In the genomic region with DNA sequence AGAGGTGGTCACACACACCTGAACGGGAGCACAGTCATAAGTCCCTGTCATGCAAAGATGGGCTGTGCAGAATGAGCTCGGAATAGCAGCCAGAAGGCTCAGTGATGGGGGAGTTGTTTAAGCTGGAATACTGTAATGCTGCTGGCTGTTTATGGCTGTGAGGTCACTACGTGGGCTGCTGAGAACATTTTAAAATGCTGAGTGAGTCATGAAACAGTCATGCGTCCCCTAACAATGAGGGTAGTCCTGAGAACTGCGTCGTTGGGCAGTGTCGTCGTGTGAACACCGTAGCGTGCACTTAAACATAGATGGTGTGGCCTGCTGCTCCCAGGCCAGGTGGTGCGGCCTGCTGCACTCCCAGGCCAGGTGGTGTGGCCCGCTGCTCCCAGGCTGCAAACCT, we compare ENCODE assay signal across 13 cellular contexts. TPM values are rescaled to one million over a fixed set of nuclear protein-coding genes. Genes with fewer than 3 reads are reported as not detected.
DNase-seq lines count a peak whose midpoint lies in the region; ATAC-seq and TF ChIP-seq lines count a peak whose summit lies in the region.
"Had no signal": no experiment of that assay in that cellular context is flagged by ENCODE, and none has a peak within 500 bp of the region (broad histone marks: within the 10 kb centered on the region; RNA-seq: fewer than 3 reads in every experiment).

No MANE protein-coding gene starts in this region.

- H3K27me3 ChIP-seq in HCT116 (ENCODE audit: insufficient read depth, low read length), result no peaks in the 10 kb centered on the region
- H3K27me3 ChIP-seq: neutrophil had no signal

- H3K27me3 Mint-ChIP-seq in activated naive CD4-positive, alpha-beta T cell treated with anti-CD3 and anti-CD28 coated beads for 36 hours (ENCODE audit: low read depth), result no peaks in the 10 kb centered on the region
- H3K27me3 Mint-ChIP-seq: activated CD4-positive, alpha-beta T cell treated with anti-CD3 and anti-CD28 coated beads, Interleukin-2, amount 10 ng/mL, durations not matched to agents 24 days and 14 days; activated naive CD4-positive, alpha-beta T cell treated with anti-CD3 and anti-CD28 coated beads, Interleukin-2, amount 10 ng/mL, durations not matched to agents 7 days and 5 days had no signal

- intact Hi-C loops in HCT116 (cut with micrococcal nuclease), result no loop called here
- intact Hi-C loops in activated naive CD4-positive, alpha-beta T cell treated with anti-CD3 and anti-CD28 coated beads for 36 hours (cut with micrococcal nuclease), result no loop called here

- ATAC-seq in HCT116, result no peak

- H3K4me3 ChIP-seq in HCT116 (replicated peaks in 1 of 2; ENCODE audit: low read depth in 1 of 2, low read length in 2 of 2), result no peak overlapping the region

- POLR2A ChIA-PET in HCT116 (lab: Charles Lee), result no interaction called here

- H3K36me3 ChIP-seq in HCT116 (ENCODE audit: control insufficient read depth in 1 of 2, insufficient read depth in 2 of 2, low read length in 2 of 2), result 0 out of 4 replicates have a peak, but pooled peaks cover 0 to 3% of the 10 kb centered on the region in 2 experiments
- H3K36me3 ChIP-seq: neutrophil had no signal

- peaks cover 0 to 5% of the 10 kb centered on the region in 2 experiments; a peak in 1 of 4 replicates for H3K4me1 ChIP-seq in HCT116 (ENCODE audit: control insufficient read depth in 1 of 2, insufficient read depth in 2 of 2, low read length in 2 of 2)

- peaks cover 9% of the 10 kb centered on the region for H3K36me3 Mint-ChIP-seq in activated naive CD4-positive, alpha-beta T cell treated with anti-CD3 and anti-CD28 coated beads for 36 hours (ENCODE audit: low read depth)

- H3K9ac ChIP-seq in HCT116 (ENCODE audit: low read length), result no peak overlapping the region

- DNase-seq in HCT116 (ENCODE audit: low read depth, low spot score) (no peak), amniotic epithelial cell (ENCODE audit: low read depth) (peak; percentile 87), glomerular visceral epithelial cell (ENCODE audit: extremely low spot score) (peak; percentile 93), superior temporal gyrus (ENCODE audit: extremely low spot score) (peak; percentile 45), NCI-H446 treated with DMSO at 0.1 percent for 48 hours (lab: John Stamatoyannopoulos, UW) (no peak)
- no peak for DNase-seq in effector CD4-positive, alpha-beta T cell
- no peak for DNase-seq in activated naive CD4-positive, alpha-beta T cell treated with anti-CD3 and anti-CD28 coated beads for 36 hours
- DNase-seq: activated CD4-positive, alpha-beta T cell treated with anti-CD3 and anti-CD28 coated beads, Interleukin-2, amount 10 ng/mL, durations not matched to agents 24 days and 14 days; activated naive CD4-positive, alpha-beta T cell treated with anti-CD3 and anti-CD28 coated beads, Interleukin-2, amount 10 ng/mL, durations not matched to agents 7 days and 5 days; DMS53; effector CD8-positive, alpha-beta T cell; NCI-H345 had no signal

- no peaks in the 10 kb centered on the region for H4K20me1 ChIP-seq in HCT116 (ENCODE audit: insufficient read depth)

- H3K27ac Mint-ChIP-seq in activated naive CD4-positive, alpha-beta T cell treated with anti-CD3 and anti-CD28 coated beads for 36 hours, result no peak overlapping the region
- H3K27ac Mint-ChIP-seq: activated CD4-positive, alpha-beta T cell treated with anti-CD3 and anti-CD28 coated beads, Interleukin-2, amount 10 ng/mL, durations not matched to agents 24 days and 14 days had no signal

- no peaks in the 10 kb centered on the region for H3K9me3 Mint-ChIP-seq in activated naive CD4-positive, alpha-beta T cell treated with anti-CD3 and anti-CD28 coated beads for 36 hours
- H3K9me3 Mint-ChIP-seq: activated CD4-positive, alpha-beta T cell treated with anti-CD3 and anti-CD28 coated beads, Interleukin-2, amount 10 ng/mL, durations not matched to agents 24 days and 14 days; activated naive CD4-positive, alpha-beta T cell treated with anti-CD3 and anti-CD28 coated beads, Interleukin-2, amount 10 ng/mL, durations not matched to agents 7 days and 5 days had no signal

- H3K9me2 ChIP-seq in HCT116 (ENCODE audit: insufficient read depth), result no peaks in the 10 kb centered on the region

- TF ChIP-seq CTCF in HCT116 (IDR thresholded peaks at IDR 0.05 in 2 of 3, conservative IDR thresholded peaks at IDR 0.05 in 1 of 3; ENCODE audit: borderline replicate concordance in 1 of 3, insufficient read depth in 1 of 3, low read depth in 2 of 3, low read length in 2 of 3), result no peak

- no TSS peak for BruUV-seq in HCT116 (replicated peaks; lab: Mats Ljungman, UMichigan)

- H2AFZ ChIP-seq in HCT116 (ENCODE audit: low read depth, low read length, poor library complexity, severe bottlenecking), result no peak overlapping the region

- TF ChIP-seq RAD21 in HCT116 (IDR thresholded peaks at IDR 0.05; ENCODE audit: low read depth), result no peak

- no peaks in the 10 kb centered on the region for H3K9me3 ChIP-seq in HCT116 (ENCODE audit: control insufficient read depth in 1 of 2, insufficient read depth in 1 of 2, low read depth in 1 of 2, low read length in 2 of 2)
- H3K9me3 ChIP-seq: neutrophil had no signal

- no peaks in the 10 kb centered on the region for H3K4me1 Mint-ChIP-seq in activated naive CD4-positive, alpha-beta T cell treated with anti-CD3 and anti-CD28 coated beads for 36 hours (ENCODE audit: low read depth)
- H3K4me1 Mint-ChIP-seq: activated naive CD4-positive, alpha-beta T cell treated with anti-CD3 and anti-CD28 coated beads, Interleukin-2, amount 10 ng/mL, durations not matched to agents 7 days and 5 days had no signal

- TF ChIP-seq POLR2A in HCT116 (IDR thresholded peaks at IDR 0.05; ENCODE audit: borderline replicate concordance, extremely low read depth, insufficient read depth, insufficient read length), result no peak

- H3K79me2 ChIP-seq in HCT116 (ENCODE audit: insufficient read depth, low read length), result peaks cover 64% of the 10 kb centered on the region

- H3K4me3 Mint-ChIP-seq in activated naive CD4-positive, alpha-beta T cell treated with anti-CD3 and anti-CD28 coated beads for 36 hours, result no peak overlapping the region
- H3K4me3 Mint-ChIP-seq: activated CD4-positive, alpha-beta T cell treated with anti-CD3 and anti-CD28 coated beads, Interleukin-2, amount 10 ng/mL, durations not matched to agents 24 days and 14 days; activated naive CD4-positive, alpha-beta T cell treated with anti-CD3 and anti-CD28 coated beads, Interleukin-2, amount 10 ng/mL, durations not matched to agents 7 days and 5 days had no signal

- RAD21 ChIA-PET in HCT116 (lab: Charles Lee; ENCODE audit: low non-redundant PET in 1 of 2, low total read pairs in 2 of 2, uncharacterized antibody in 2 of 2, unreplicated experiment in 2 of 2), result no interaction called here

- CTCF ChIA-PET in HCT116 (lab: Charles Lee), result no interaction called here
- CTCF ChIA-PET in activated naive CD4-positive, alpha-beta T cell treated with anti-CD3 and anti-CD28 coated beads for 36 hours (lab: Charles Lee), result no interaction called here

- H3K4me2 ChIP-seq in HCT116 (ENCODE audit: low read length), result no peak overlapping the region

- no peak overlapping the region for H3K27ac ChIP-seq in HCT116 (ENCODE audit: low read depth, low read length)
- H3K27ac ChIP-seq: neutrophil had no signal

TF ChIP-seq in HCT116, 20 proteins besides CTCF, POLR2A, EP300 and RAD21:
- TF ChIP-seq ZFX (IDR thresholded peaks at IDR 0.05), result peak; percentile 28; the same call in 1 of the 2 replicates
- TF ChIP-seq FOSL1 (IDR thresholded peaks at IDR 0.05; ENCODE audit: low read depth), result no peak
- no peak for TF ChIP-seq EGR1 (IDR thresholded peaks at IDR 0.05; ENCODE audit: low read depth)

RNA-seq across cellular contexts. Expression of gene TBCD, which starts 39.7 kb away (rescaled TPM):
- total RNA-seq in HCT116 (2021; ENCODE audit: unreplicated experiment), result 152 TPM
- 140 and 154 TPM in 2 replicates for polyA plus RNA-seq in HCT116 (2012)
- total RNA-seq in activated naive CD4-positive, alpha-beta T cell treated with anti-CD3 and anti-CD28 coated beads for 36 hours, result 10 to 100 TPM; 71.8 to 75.3 TPM

RNA-seq across cellular contexts. Expression of gene ZNF750, which starts 48.3 kb away (rescaled TPM):
- total RNA-seq in HCT116 (2021; ENCODE audit: unreplicated experiment), result not detected
- polyA plus RNA-seq in HCT116 (2012), result 0.04 and 0.05 TPM in 2 replicates
- not detected for total RNA-seq in activated naive CD4-positive, alpha-beta T cell treated with anti-CD3 and anti-CD28 coated beads for 36 hours
- total RNA-seq: activated CD4-positive, alpha-beta T cell treated with anti-CD3 and anti-CD28 coated beads, Interleukin-2, amount 10 ng/mL, durations not matched to agents 24 days and 14 days had no signal

RNA-seq across cellular contexts. Expression of gene FN3K, which starts 56.1 kb away (rescaled TPM):
- 9.9 TPM for total RNA-seq in HCT116 (2021; ENCODE audit: unreplicated experiment)
- polyA plus RNA-seq in HCT116 (2012), result 8.6 and 10.7 TPM in 2 replicates
- 1 to 10 TPM; 1.3 to 1.8 TPM for total RNA-seq in activated naive CD4-positive, alpha-beta T cell treated with anti-CD3 and anti-CD28 coated beads for 36 hours

Comparison
In these comparisons a context has a peak if more than half of its experiments do, and no peak if none do; other contexts are left out.
1. DNase-seq: peak in amniotic epithelial cell (single experiment), glomerular visceral epithelial cell (single experiment) and superior temporal gyrus (single experiment); none in HCT116 (single experiment), effector CD4-positive, alpha-beta T cell (single experiment), NCI-H446 treated with DMSO at 0.1 percent for 48 hours (single experiment) and activated naive CD4-positive, alpha-beta T cell treated with anti-CD3 and anti-CD28 coated beads for 36 hours (single experiment).